In the genomic region with DNA sequence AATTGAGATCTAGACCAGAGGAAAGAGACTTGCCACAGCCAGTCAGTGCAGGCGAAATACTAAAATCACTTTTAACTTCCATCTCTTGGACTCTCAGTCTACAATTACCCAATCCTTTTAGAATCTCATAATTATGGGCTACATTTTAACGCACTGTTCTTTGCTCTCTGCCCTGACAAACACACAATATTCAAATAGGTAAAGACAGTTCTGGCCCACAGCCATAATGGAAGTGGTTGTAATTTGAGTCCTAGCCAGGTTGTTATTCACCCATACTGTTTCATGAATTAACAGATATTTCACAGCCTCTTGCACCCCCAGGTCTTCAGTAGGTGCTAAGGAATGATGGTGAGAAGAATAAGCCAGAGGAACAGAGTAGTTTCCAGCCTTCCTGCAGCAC, we compare ENCODE assay signal across 1 cellular context.
TF ChIP-seq lines count a peak whose summit lies in the region.

No MANE protein-coding gene starts in this region.

TF ChIP-seq in liver, 16 proteins besides CTCF, POLR2A, EP300 and RAD21 (continued from another document):
- TF ChIP-seq, protein P1, sequence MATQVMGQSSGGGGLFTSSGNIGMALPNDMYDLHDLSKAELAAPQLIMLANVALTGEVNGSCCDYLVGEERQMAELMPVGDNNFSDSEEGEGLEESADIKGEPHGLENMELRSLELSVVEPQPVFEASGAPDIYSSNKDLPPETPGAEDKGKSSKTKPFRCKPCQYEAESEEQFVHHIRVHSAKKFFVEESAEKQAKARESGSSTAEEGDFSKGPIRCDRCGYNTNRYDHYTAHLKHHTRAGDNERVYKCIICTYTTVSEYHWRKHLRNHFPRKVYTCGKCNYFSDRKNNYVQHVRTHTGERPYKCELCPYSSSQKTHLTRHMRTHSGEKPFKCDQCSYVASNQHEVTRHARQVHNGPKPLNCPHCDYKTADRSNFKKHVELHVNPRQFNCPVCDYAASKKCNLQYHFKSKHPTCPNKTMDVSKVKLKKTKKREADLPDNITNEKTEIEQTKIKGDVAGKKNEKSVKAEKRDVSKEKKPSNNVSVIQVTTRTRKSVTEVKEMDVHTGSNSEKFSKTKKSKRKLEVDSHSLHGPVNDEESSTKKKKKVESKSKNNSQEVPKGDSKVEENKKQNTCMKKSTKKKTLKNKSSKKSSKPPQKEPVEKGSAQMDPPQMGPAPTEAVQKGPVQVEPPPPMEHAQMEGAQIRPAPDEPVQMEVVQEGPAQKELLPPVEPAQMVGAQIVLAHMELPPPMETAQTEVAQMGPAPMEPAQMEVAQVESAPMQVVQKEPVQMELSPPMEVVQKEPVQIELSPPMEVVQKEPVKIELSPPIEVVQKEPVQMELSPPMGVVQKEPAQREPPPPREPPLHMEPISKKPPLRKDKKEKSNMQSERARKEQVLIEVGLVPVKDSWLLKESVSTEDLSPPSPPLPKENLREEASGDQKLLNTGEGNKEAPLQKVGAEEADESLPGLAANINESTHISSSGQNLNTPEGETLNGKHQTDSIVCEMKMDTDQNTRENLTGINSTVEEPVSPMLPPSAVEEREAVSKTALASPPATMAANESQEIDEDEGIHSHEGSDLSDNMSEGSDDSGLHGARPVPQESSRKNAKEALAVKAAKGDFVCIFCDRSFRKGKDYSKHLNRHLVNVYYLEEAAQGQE (IDR thresholded peaks at IDR 0.05): peak; percentile 43
- TF ChIP-seq SP1 (IDR thresholded peaks at IDR 0.05) (peak; percentile 83), TAF1 (conservative IDR thresholded peaks at IDR 0.05) (no peak), RXRA (IDR thresholded peaks at IDR 0.05) (peak in 1 of 2 donors; percentile 49), EGR1 (IDR thresholded peaks at IDR 0.05; ENCODE audit: low read depth in 2 of 2) (no peak)
